In genomic region chr7:22586101-22586805, GRCh38 we compare ENCODE assay signal across 12 cellular contexts.
A peak's percentile ranks its signal among the peaks of the same experiment; 100 is the strongest.
DNase-seq lines count a peak whose midpoint lies in the region; ATAC-seq, FAIRE-seq and TF ChIP-seq lines count a peak whose summit lies in the region.
"Had no signal": no experiment of that assay in that cellular context is flagged by ENCODE, and none has a peak within 500 bp of the region (broad histone marks: within the 10 kb centered on the region; RNA-seq: fewer than 3 reads in every experiment).

No MANE protein-coding gene starts in this region.

- no peaks in the 10 kb centered on the region for H3K9me1 ChIP-seq in keratinocyte (ENCODE audit: control insufficient read depth, extremely low read depth, insufficient read depth, low read length)

- no peak overlapping the region for H2AFZ ChIP-seq in PC-3 (ENCODE audit: low read length)
- H2AFZ ChIP-seq in keratinocyte (ENCODE audit: control insufficient read depth, low read length): no peak overlapping the region

- no peak overlapping the region for H3K4me3 ChIP-seq in PC-3 (ENCODE audit: low read length)
- H3K4me3 ChIP-seq in keratinocyte (ENCODE audit: control insufficient read depth in 2 of 3, extremely low read depth in 1 of 3, insufficient read depth in 2 of 3, low read depth in 1 of 3, low read length in 3 of 3): no peak overlapping the region
- no peak overlapping the region for H3K4me3 ChIP-seq in brain microvascular endothelial cell (ENCODE audit: low read depth, low read length)
- H3K4me3 ChIP-seq: dorsolateral prefrontal cortex, lung, skin epidermis had no signal

- H3K27ac ChIP-seq in PC-3 (ENCODE audit: low read length) (peak overlapping the region; percentile 83), keratinocyte (ENCODE audit: control insufficient read depth, insufficient read depth, low read length) (peak overlapping the region; percentile 19), brain microvascular endothelial cell (no peak overlapping the region)

- H3K9me3 Mint-ChIP-seq in activated naive CD4-positive, alpha-beta T cell treated with anti-CD3 and anti-CD28 coated beads, Interleukin-2, amount 50 U/mL, for 24 hours: no peaks in the 10 kb centered on the region

- H3K9ac ChIP-seq in PC-3 (ENCODE audit: low read length) (peak overlapping the region; percentile 45; the same call in 1 of the 2 replicates), keratinocyte (ENCODE audit: control insufficient read depth, extremely low read depth, insufficient read depth, low read length) (no peak overlapping the region)

- H3K9me3 ChIP-seq in PC-3 (ENCODE audit: low read length) (no peaks in the 10 kb centered on the region), keratinocyte (ENCODE audit: control insufficient read depth, low read depth, low read length) (no peaks in the 10 kb centered on the region)

- TF ChIP-seq CTCF in PC-3 (conservative IDR thresholded peaks at IDR 0.05; ENCODE audit: low read depth, low read length) (no peak), keratinocyte (optimal IDR thresholded peaks at IDR 0.05 in 1 of 3, IDR thresholded peaks at IDR 0.05 in 1 of 3, conservative IDR thresholded peaks at IDR 0.05 in 1 of 3; ENCODE audit: extremely low read depth in 1 of 3, insufficient read depth in 2 of 3, low read length in 3 of 3) (no peak), brain microvascular endothelial cell (IDR thresholded peaks at IDR 0.05; ENCODE audit: low read depth, low read length, missing control alignments) (no peak)

- in situ Hi-C loops in brain microvascular endothelial cell (cut with HindIII; ENCODE audit: low pct_ligation_motif_present, low sequenced_read_pairs): no loop called here

- H3K79me2 ChIP-seq in PC-3 (ENCODE audit: low read length) (no peaks in the 10 kb centered on the region), keratinocyte (ENCODE audit: control insufficient read depth, insufficient read depth, low read length) (no peaks in the 10 kb centered on the region)

- no TSS peak for BruUV-seq in PC-3 (replicated peaks; lab: Mats Ljungman, UMichigan)

- H4K20me1 ChIP-seq in PC-3 (ENCODE audit: low read length) (no peaks in the 10 kb centered on the region), keratinocyte (ENCODE audit: control insufficient read depth, extremely low read depth, insufficient read depth, low read length) (no peaks in the 10 kb centered on the region)

- CTCF ChIA-PET in PC-3 (lab: Charles Lee): no interaction called here

- H3K36me3 ChIP-seq in PC-3 (ENCODE audit: low read depth, low read length): no peaks in the 10 kb centered on the region
- no peaks in the 10 kb centered on the region for H3K36me3 ChIP-seq in keratinocyte (ENCODE audit: control insufficient read depth in 2 of 2, extremely low read depth in 1 of 2, insufficient read depth in 2 of 2, low read length in 2 of 2)
- no peaks in the 10 kb centered on the region for H3K36me3 ChIP-seq in brain microvascular endothelial cell (replicated peaks)

- H3K9me2 ChIP-seq in PC-3 (replicated peaks; ENCODE audit: low read length): no peaks in the 10 kb centered on the region

- H3F3A ChIP-seq in PC-3 (ENCODE audit: low read length, unreplicated experiment): no peaks in the 10 kb centered on the region

- intact Hi-C loops in PC-3 (cut with micrococcal nuclease): no loop called here

- dilution Hi-C loops in keratinocyte (cut with MboI; ENCODE audit: extremely low pct_ligation_motif_present, low sequenced_read_pairs): no loop called here

- no peak for ATAC-seq in PC-3
- peak; percentile 40 for ATAC-seq in stimulated activated naive CD8-positive, alpha-beta T cell treated with anti-CD3 and anti-CD28 coated beads, Interleukin-15, Interleukin-2, amounts not matched to agents 100 U/mL and 50 U/mL, for 24 hours

- no peaks in the 10 kb centered on the region for H3K27me3 ChIP-seq in PC-3 (ENCODE audit: low read length)
- no peaks in the 10 kb centered on the region for H3K27me3 ChIP-seq in keratinocyte (ENCODE audit: control insufficient read depth, extremely low read depth, insufficient read depth, low read length)
- no peaks in the 10 kb centered on the region for H3K27me3 ChIP-seq in brain microvascular endothelial cell (replicated peaks)
- H3K27me3 ChIP-seq: dorsolateral prefrontal cortex had no signal

- H3K4me2 ChIP-seq in PC-3 (ENCODE audit: low read length) (no peak overlapping the region), keratinocyte (ENCODE audit: control insufficient read depth, extremely low read depth, insufficient read depth, low read depth, low read length) (no peak overlapping the region)

- H3K27me3 Mint-ChIP-seq in activated naive CD4-positive, alpha-beta T cell treated with anti-CD3 and anti-CD28 coated beads, Interleukin-2, amount 50 U/mL, for 24 hours: no peaks in the 10 kb centered on the region

- DNase-seq in activated naive CD4-positive, alpha-beta T cell treated with Interleukin-2 at 50 U/mL for 16 hours: no peak
- DNase-seq in PC-3 (peak; percentile 8), keratinocyte (ENCODE audit: low read depth, low spot score) (no peak), LoVo (ENCODE audit: low spot score) (no peak), brain microvascular endothelial cell (no peak), DMS79 treated with DMSO at 0.1 percent for 48 hours (lab: John Stamatoyannopoulos, UW) (no peak)
- no peak for DNase-seq in stimulated activated naive CD8-positive, alpha-beta T cell treated with anti-CD3 and anti-CD28 coated beads, Interleukin-15, Interleukin-2, amounts not matched to agents 100 U/mL and 50 U/mL, for 24 hours
- DNase-seq: DMS 273 treated with DMSO at 0.1 percent for 48 hours, dorsolateral prefrontal cortex had no signal

- H3K4me1 ChIP-seq in PC-3 (ENCODE audit: insufficient read depth, low read length) (peaks cover 47% of the 10 kb centered on the region), keratinocyte (ENCODE audit: control insufficient read depth, extremely low read depth, insufficient read depth, low read length) (peaks cover 34% of the 10 kb centered on the region)

- POLR2A ChIA-PET in PC-3 (lab: Charles Lee; ENCODE audit: unreplicated experiment): no interaction called here

- peaks cover 13% of the 10 kb centered on the region for H3K4me1 Mint-ChIP-seq in activated naive CD4-positive, alpha-beta T cell treated with anti-CD3 and anti-CD28 coated beads, Interleukin-2, amount 50 U/mL, for 24 hours

- H3K36me3 Mint-ChIP-seq in activated naive CD4-positive, alpha-beta T cell treated with anti-CD3 and anti-CD28 coated beads, Interleukin-2, amount 50 U/mL, for 24 hours: no peaks in the 10 kb centered on the region

- no peak for FAIRE-seq in keratinocyte (lab: Jason Lieb, UNC)

- peak overlapping the region; percentile 81 for H3K27ac Mint-ChIP-seq in activated naive CD4-positive, alpha-beta T cell treated with anti-CD3 and anti-CD28 coated beads, Interleukin-2, amount 50 U/mL, for 24 hours

- H3K4me3 Mint-ChIP-seq in activated naive CD4-positive, alpha-beta T cell treated with anti-CD3 and anti-CD28 coated beads, Interleukin-2, amount 50 U/mL, for 24 hours: no peak overlapping the region
